Comparison of ENCODE assay signal across 5 cellular contexts in the genomic region with DNA sequence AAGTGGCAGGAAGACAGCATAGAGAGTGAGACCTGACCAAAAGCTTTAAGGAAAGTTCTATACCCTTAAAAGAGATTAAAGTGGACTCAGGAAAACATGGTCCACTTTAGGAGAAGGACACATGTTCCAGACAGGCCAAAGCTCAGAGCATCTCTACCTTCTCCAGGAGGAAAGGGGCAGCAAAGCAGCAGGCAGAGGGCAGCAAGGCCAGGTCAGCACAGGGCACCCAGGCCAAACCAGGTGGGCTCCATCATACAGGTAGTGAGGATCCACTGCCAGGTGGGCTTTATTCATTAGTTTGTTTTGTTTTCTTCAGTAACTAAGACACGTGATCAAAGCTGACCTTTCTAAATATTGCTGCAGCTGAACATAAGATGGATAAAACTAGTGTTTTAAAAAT. TPM values are rescaled to one million over a fixed set of nuclear protein-coding genes. Genes with fewer than 3 reads are reported as not detected.
"Had no signal": no experiment of that assay in that cellular context is flagged by ENCODE, and none has a peak within 500 bp of the region (broad histone marks: within the 10 kb centered on the region; RNA-seq: fewer than 3 reads in every experiment).

No MANE protein-coding gene starts in this region.

RNA-seq across cellular contexts. Expression of gene FRG2C, which starts 19.8 kb away (rescaled TPM):
- total RNA-seq: HepG2, HT-29, HT1080, IMR-90, K562 had no signal
